In genomic region chr20:51492167-51493092, GRCh38 we compare ENCODE assay signal across 8 cellular contexts. TPM values are rescaled to one million over a fixed set of nuclear protein-coding genes. Genes with fewer than 3 reads are reported as not detected.
A peak's percentile ranks its signal among the peaks of the same experiment; 100 is the strongest.
DNase-seq lines count a peak whose midpoint lies in the region; ATAC-seq and TF ChIP-seq lines count a peak whose summit lies in the region.

No MANE protein-coding gene starts in this region.

- peak overlapping the region; percentile 40 to 60 for H3K4me3 ChIP-seq in ascending aorta
- H3K4me3 ChIP-seq in left lung = peak overlapping the region in 1 of 2 donors; percentile 26
- no peak overlapping the region for H3K4me3 ChIP-seq in testis

- peak overlapping the region; percentile 58 for H3K27ac Mint-ChIP-seq in activated CD4-positive, alpha-beta T cell treated with anti-CD3 and anti-CD28 coated beads, Interleukin-2, amount 10 ng/mL, durations not matched to agents 24 days and 14 days

- intact Hi-C loops in activated CD4-positive, alpha-beta T cell treated with anti-CD3 and anti-CD28 coated beads, Interleukin-2, amount 10 ng/mL, durations not matched to agents 24 days and 14 days (cut with micrococcal nuclease) = no loop called here
- intact Hi-C loops in ascending aorta (cut with DNase I) (no loop called here), left lung (cut with DNase I) (no loop called here), testis (cut with DNase I; ENCODE audit: low total_unique reads) (no loop called here)

- peaks cover 87% of the 10 kb centered on the region for H3K4me1 Mint-ChIP-seq in activated CD4-positive, alpha-beta T cell treated with anti-CD3 and anti-CD28 coated beads, Interleukin-2, amount 10 ng/mL, durations not matched to agents 24 days and 14 days

- TF ChIP-seq POLR2A in testis (IDR thresholded peaks at IDR 0.05) = no peak

- peaks cover 78% of the 10 kb centered on the region for H3K36me3 Mint-ChIP-seq in activated CD4-positive, alpha-beta T cell treated with anti-CD3 and anti-CD28 coated beads, Interleukin-2, amount 10 ng/mL, durations not matched to agents 24 days and 14 days (ENCODE audit: low read depth)

- H3K36me3 ChIP-seq in ascending aorta = no peaks in the 10 kb centered on the region
- no peaks in the 10 kb centered on the region for H3K36me3 ChIP-seq in left lung
- no peaks in the 10 kb centered on the region for H3K36me3 ChIP-seq in testis (ENCODE audit: low read depth, missing control alignments)

- no peaks in the 10 kb centered on the region for H3K9me3 Mint-ChIP-seq in activated CD4-positive, alpha-beta T cell treated with anti-CD3 and anti-CD28 coated beads, Interleukin-2, amount 10 ng/mL, durations not matched to agents 24 days and 14 days

- TF ChIP-seq CTCF in ascending aorta (IDR thresholded peaks at IDR 0.05) (no peak), left lung (IDR thresholded peaks at IDR 0.05) (no peak), testis (IDR thresholded peaks at IDR 0.05) (no peak)

- H3K27me3 ChIP-seq in ascending aorta = no peaks in the 10 kb centered on the region
- peaks cover 0 to 8% of the 10 kb centered on the region in 2 donors for H3K27me3 ChIP-seq in left lung
- no peaks in the 10 kb centered on the region for H3K27me3 ChIP-seq in testis

- 17 to 25% methylated on average over 33 to 47 of the region's 47 CpGs for WGBS in testis, 2 donors

- no peak for DNase-seq in activated CD4-positive, alpha-beta T cell treated with anti-CD3 and anti-CD28 coated beads, Interleukin-2, amount 10 ng/mL, durations not matched to agents 24 days and 14 days
- DNase-seq in activated CD4-positive, alpha-beta T cell treated with anti-CD3 and anti-CD28 coated beads, Interleukin-2, amount 50 U/mL, for 48 hours = no peak
- peak in 1 of 2 donors; percentile 65 for DNase-seq in ascending aorta (ENCODE audit: low spot score in 2 of 2)
- DNase-seq in left lung = peak; percentile 77 to 81
- peak; percentile 76 for DNase-seq in testis
- DNase-seq in kidney glomerular epithelial cell (lab: John Stamatoyannopoulos, UW) = no peak
- DNase-seq in caudate nucleus (lab: John Stamatoyannopoulos, UW) = no peak
- DNase-seq in islet precursor cell = no peak

- H3K27ac ChIP-seq in ascending aorta = no peak overlapping the region
- peak overlapping the region; percentile 3 to 71 for H3K27ac ChIP-seq in left lung
- H3K27ac ChIP-seq in testis = peak overlapping the region; percentile 0 to 40
- H3K27ac ChIP-seq in caudate nucleus (ENCODE audit: low read depth, low read length) = no peak overlapping the region

- H3K4me3 Mint-ChIP-seq in activated CD4-positive, alpha-beta T cell treated with anti-CD3 and anti-CD28 coated beads, Interleukin-2, amount 10 ng/mL, durations not matched to agents 24 days and 14 days = no peak overlapping the region

- ATAC-seq in left lung = peak; percentile 84

- H3K27me3 Mint-ChIP-seq in activated CD4-positive, alpha-beta T cell treated with anti-CD3 and anti-CD28 coated beads, Interleukin-2, amount 10 ng/mL, durations not matched to agents 24 days and 14 days = no peaks in the 10 kb centered on the region

- peaks cover 3 to 12% of the 10 kb centered on the region in 2 donors for H3K4me1 ChIP-seq in ascending aorta
- peaks cover 12 to 55% of the 10 kb centered on the region in 2 donors for H3K4me1 ChIP-seq in left lung
- peaks cover 10% of the 10 kb centered on the region for H3K4me1 ChIP-seq in testis

- H3K9me3 ChIP-seq in ascending aorta (no peaks in the 10 kb centered on the region), left lung (no peaks in the 10 kb centered on the region), testis (no peaks in the 10 kb centered on the region)

RNA-seq across cellular contexts. Expression of gene NFATC2, which starts 50.1 kb away (rescaled TPM):
- 65.0 and 66.4 TPM in 2 replicates for total RNA-seq in activated CD4-positive, alpha-beta T cell treated with anti-CD3 and anti-CD28 coated beads, Interleukin-2, amount 10 ng/mL, durations not matched to agents 24 days and 14 days
- 7.9 TPM for total RNA-seq in ascending aorta
- total RNA-seq in left lung = 1 to 10 TPM; 5.3 to 6.9 TPM
- 1 to 10 TPM; 5.4 to 6.5 TPM for total RNA-seq in testis
- 7.5 TPM for polyA plus RNA-seq in testis (ENCODE audit: insufficient read depth, low read depth, low replicate concordance)

Comparison
In these comparisons a context has a peak if more than half of its experiments do, and no peak if none do; other contexts are left out.
1. DNase-seq: peak in left lung (2 of 2) and testis (single experiment); none in activated CD4-positive, alpha-beta T cell treated with anti-CD3 and anti-CD28 coated beads, Interleukin-2, amount 10 ng/mL, durations not matched to agents 24 days and 14 days (single experiment), activated CD4-positive, alpha-beta T cell treated with anti-CD3 and anti-CD28 coated beads, Interleukin-2, amount 50 U/mL, for 48 hours (0 of 2), kidney glomerular epithelial cell (single experiment), caudate nucleus (0 of 61) and islet precursor cell (single experiment).
2. H3K27ac ChIP-seq: peak in left lung (2 of 2) and testis (2 of 2); none in ascending aorta (0 of 2) and caudate nucleus (single experiment).
3. H3K4me3 ChIP-seq: peak in ascending aorta (2 of 2); none in testis (0 of 2).